ENCODE assay signal across 7 cellular contexts in genomic region chr16:12819126-12820117, GRCh38. TPM values are rescaled to one million over a fixed set of nuclear protein-coding genes. Genes with fewer than 3 reads are reported as not detected.
DNase-seq lines count a peak whose midpoint lies in the region; ATAC-seq and TF ChIP-seq lines count a peak whose summit lies in the region.

No MANE protein-coding gene starts in this region.

- no peak overlapping the region for H3K27ac ChIP-seq in effector memory CD4-positive, alpha-beta T cell (ENCODE audit: insufficient read depth, low read length, poor library complexity, severe bottlenecking)

- no peaks in the 10 kb centered on the region for H3K4me1 ChIP-seq in effector memory CD4-positive, alpha-beta T cell (ENCODE audit: control insufficient read depth, insufficient read depth, low read length, poor library complexity, severe bottlenecking)

- no peaks in the 10 kb centered on the region for H3K36me3 ChIP-seq in effector memory CD4-positive, alpha-beta T cell (ENCODE audit: control insufficient read depth, insufficient read depth, low read length)

- H3K27me3 ChIP-seq in effector memory CD4-positive, alpha-beta T cell (replicated peaks; ENCODE audit: control insufficient read depth, insufficient read depth, low read length, poor library complexity, severe bottlenecking): no peaks in the 10 kb centered on the region

- peak; percentile 47 for ATAC-seq in GM18867 (IDR thresholded peaks at IDR 0.05; ENCODE audit: unreplicated experiment)
- ATAC-seq in GM19395 (IDR thresholded peaks at IDR 0.05; ENCODE audit: unreplicated experiment): no peak

- peaks cover 6% of the 10 kb centered on the region for H3K27me3 Mint-ChIP-seq in mesothelial cell of epicardium (ENCODE audit: low read depth)

- H3K4me3 ChIP-seq in effector memory CD4-positive, alpha-beta T cell (ENCODE audit: insufficient read depth, low read depth, low read length, poor library complexity, severe bottlenecking): no peak overlapping the region

- no peak overlapping the region for H3K4me3 Mint-ChIP-seq in mesothelial cell of epicardium

- no peaks in the 10 kb centered on the region for H3K36me3 Mint-ChIP-seq in mesothelial cell of epicardium

- H3K9me3 Mint-ChIP-seq in mesothelial cell of epicardium: no peaks in the 10 kb centered on the region

- H3K9me3 ChIP-seq in effector memory CD4-positive, alpha-beta T cell (ENCODE audit: control insufficient read depth, low read length): no peaks in the 10 kb centered on the region

- peak; percentile 79 for DNase-seq in NCI-H69 (lab: John Stamatoyannopoulos, UW)
- peak; percentile 86 to 88 for DNase-seq in activated CD4-positive, alpha-beta T cell treated with anti-CD3 and anti-CD28 coated beads, Interleukin-2, amount 50 U/mL, for 48 hours
- peak; percentile 41 to 61 (median 48) for DNase-seq in effector memory CD4-positive, alpha-beta T cell
- peak; percentile 42 to 79 for DNase-seq in mesothelial cell of epicardium (ENCODE audit: low spot score in 2 of 2, unreplicated experiment in 2 of 2)
- DNase-seq in stimulated activated CD8-positive, alpha-beta memory T cell treated with anti-CD3 and anti-CD28 coated beads, Interleukin-7, amount 100 ng/mL, for 1 hour (ENCODE audit: low read depth in 2 of 2): peak; percentile 36 to 58

- peak; percentile 79 for TF ChIP-seq CTCF in mesothelial cell of epicardium (IDR thresholded peaks at IDR 0.05; ENCODE audit: unreplicated experiment)

- no peak overlapping the region for H3K27ac Mint-ChIP-seq in mesothelial cell of epicardium

- H3K4me1 Mint-ChIP-seq in mesothelial cell of epicardium: no peaks in the 10 kb centered on the region

RNA-seq across cellular contexts. Expression of gene CPPED1, which starts 15.7 kb away (rescaled TPM):
- 7.7 to 8.7 TPM (median 7.8 TPM) in 3 replicates for total RNA-seq in mesothelial cell of epicardium
